ENCODE assay signal across 26 cellular contexts in the genomic region with DNA sequence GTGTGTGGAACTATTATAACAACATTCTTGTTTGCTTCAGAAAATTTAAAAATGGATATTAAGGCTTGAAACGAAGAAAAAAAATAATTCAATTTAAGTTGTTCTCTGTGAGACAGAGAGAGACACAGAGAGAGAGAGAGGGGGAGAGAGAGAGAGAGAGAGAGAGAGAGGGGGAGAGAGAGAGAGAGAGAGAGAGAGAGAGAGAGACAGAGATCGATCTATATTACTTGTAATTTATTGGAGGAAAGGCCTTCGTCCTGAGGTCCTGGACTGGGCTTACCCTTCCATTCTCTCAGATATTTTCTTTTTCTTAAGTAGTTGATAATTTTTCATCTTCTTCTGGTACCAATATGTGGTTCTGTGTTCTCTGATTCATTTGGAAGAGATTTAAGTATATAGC.
"Had no signal": no experiment of that assay in that cellular context is flagged by ENCODE, and none has a peak within 500 bp of the region (broad histone marks: within the 10 kb centered on the region; RNA-seq: fewer than 3 reads in every experiment).

No MANE protein-coding gene starts in this region.

- H3K27ac ChIP-seq: colonic mucosa, dorsolateral prefrontal cortex, epithelial cell of prostate, esophagus squamous epithelium, gastrocnemius medialis, heart right ventricle, left lung, lower lobe of right lung had no signal

- H3K27me3 Mint-ChIP-seq: effector memory CD8-positive, alpha-beta T cell; naive B cell had no signal

- H3K27ac Mint-ChIP-seq: effector memory CD8-positive, alpha-beta T cell; endodermal cell; mesothelial cell of epicardium; naive B cell had no signal

- ATAC-seq: effector memory CD8-positive, alpha-beta T cell; esophagus mucosa; gastrocnemius medialis; heart right ventricle; left cardiac atrium; left lung; left ventricle myocardium superior; lower lobe of right lung; mucosa of descending colon had no signal

- DNase-seq: colonic mucosa; cortex of kidney; dermis blood vessel endothelial cell; dorsolateral prefrontal cortex; effector CD8-positive, alpha-beta T cell; effector memory CD8-positive, alpha-beta T cell; endodermal cell; erythroblast; esophagus squamous epithelium; foreskin fibroblast; foreskin melanocyte; gastrocnemius medialis; glutamatergic neuron; head of caudate nucleus; heart right ventricle; hippocampal formation; left cardiac atrium; left lung; left ventricle myocardium superior; lower lobe of right lung; mesenchymal stem cell; mucosa of descending colon; naive B cell had no signal

- H3K4me3 ChIP-seq: colonic mucosa, dorsolateral prefrontal cortex, esophagus squamous epithelium, gastrocnemius medialis, heart right ventricle, left lung, lower lobe of right lung, mucosa of descending colon had no signal

- H3K4me1 ChIP-seq: colonic mucosa, esophagus squamous epithelium, gastrocnemius medialis, heart right ventricle, left lung, lower lobe of right lung had no signal

- H3K27me3 ChIP-seq: colonic mucosa, dorsolateral prefrontal cortex, esophagus squamous epithelium, gastrocnemius medialis, heart right ventricle, left lung had no signal

- H3K9me3 Mint-ChIP-seq: effector memory CD8-positive, alpha-beta T cell; endodermal cell; mesothelial cell of epicardium; naive B cell had no signal

- H3K9me3 ChIP-seq: colonic mucosa, esophagus squamous epithelium, gastrocnemius medialis, heart right ventricle, left lung, lower lobe of right lung, mucosa of descending colon had no signal

- H3K4me3 Mint-ChIP-seq: effector memory CD8-positive, alpha-beta T cell; endodermal cell; mesothelial cell of epicardium; naive B cell had no signal

- H3K4me1 Mint-ChIP-seq: endodermal cell, mesothelial cell of epicardium, naive B cell had no signal
